Comparison of ENCODE assay signal across 8 cellular contexts in the genomic region with DNA sequence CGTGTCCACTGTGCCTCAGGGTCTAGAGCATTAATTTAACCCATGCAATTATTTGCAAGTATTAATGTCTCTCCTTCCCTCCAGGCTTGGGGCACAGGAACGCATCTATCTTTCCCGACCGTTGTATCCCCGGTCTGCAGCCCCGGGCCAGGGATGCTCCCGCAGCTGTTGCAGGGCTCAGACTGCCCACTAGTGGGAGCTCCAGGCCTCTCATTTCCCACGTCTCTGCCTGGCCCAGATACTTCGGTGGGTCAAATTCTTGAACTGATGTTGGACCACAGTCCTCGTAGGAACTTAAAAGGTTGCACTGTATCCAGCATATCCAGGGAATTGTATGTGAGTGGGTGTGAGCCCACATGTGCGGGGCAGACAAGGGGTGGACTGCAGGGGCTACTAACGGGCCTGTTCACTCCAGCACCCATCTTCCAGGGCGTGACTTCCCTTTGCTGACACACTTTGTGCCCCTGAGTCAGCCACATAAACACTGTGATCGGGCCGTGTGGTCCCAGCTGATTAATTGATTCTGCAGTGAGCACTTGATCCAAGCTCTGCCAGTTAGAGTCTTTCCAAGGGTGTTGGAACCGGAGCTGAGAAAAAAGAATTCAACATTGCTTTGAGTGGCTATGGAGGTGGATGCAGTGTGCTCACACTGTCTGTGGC.
DNase-seq lines count a peak whose midpoint lies in the region; ATAC-seq and TF ChIP-seq lines count a peak whose summit lies in the region.

No MANE protein-coding gene starts in this region.

- H3K9me3 ChIP-seq in mammary epithelial cell (replicated peaks; ENCODE audit: insufficient read depth, low read length) (peaks cover 25% of the 10 kb centered on the region), Peyer's patch (no peaks in the 10 kb centered on the region), right lobe of liver (no peaks in the 10 kb centered on the region), transverse colon (no peaks in the 10 kb centered on the region), uterus (no peaks in the 10 kb centered on the region)

- dilution Hi-C loops in mammary epithelial cell (cut with HindIII; ENCODE audit: low sequenced_read_pairs) = no loop called here

- no peak overlapping the region for H3K4me3 ChIP-seq in mammary epithelial cell (replicated peaks in 1 of 3; ENCODE audit: insufficient read depth in 1 of 3, low read depth in 2 of 3, low read length in 3 of 3)
- no peak overlapping the region for H3K4me3 ChIP-seq in Peyer's patch
- no peak overlapping the region for H3K4me3 ChIP-seq in right lobe of liver
- no peak overlapping the region for H3K4me3 ChIP-seq in transverse colon
- no peak overlapping the region for H3K4me3 ChIP-seq in uterus

- H3K27ac Mint-ChIP-seq in MCF 10A (ENCODE audit: low read depth, unreplicated experiment) = no peak overlapping the region
- H3K27ac Mint-ChIP-seq in activated naive CD4-positive, alpha-beta T cell treated with anti-CD3 and anti-CD28 coated beads, Interleukin-2, amount 10 ng/mL, durations not matched to agents 7 days and 5 days = no peak overlapping the region

- H3K4me1 ChIP-seq in mammary epithelial cell (ENCODE audit: insufficient read depth, low read length) = no peaks in the 10 kb centered on the region
- H3K4me1 ChIP-seq in Peyer's patch = peaks cover 0 to 12% (median 0%) of the 10 kb centered on the region in 4 donors
- no peaks in the 10 kb centered on the region for H3K4me1 ChIP-seq in right lobe of liver
- no peaks in the 10 kb centered on the region for H3K4me1 ChIP-seq in transverse colon
- no peaks in the 10 kb centered on the region for H3K4me1 ChIP-seq in uterus

- CTCF ChIA-PET in MCF 10A (lab: Yijun Ruan, JAX) (interaction anchor here (0.6 to 1.2 kb wide), 6 partner anchors 206 to 1979 kb away, joined by 3 to 4 read pairs (median 3); no protein-coding TSS in a partner anchor), mammary epithelial cell (lab: Charles Lee; ENCODE audit: low non-redundant PET) (no interaction called here)
- CTCF ChIA-PET in activated naive CD4-positive, alpha-beta T cell treated with anti-CD3 and anti-CD28 coated beads, Interleukin-2, amount 10 ng/mL, durations not matched to agents 7 days and 5 days (lab: Charles Lee) = interaction anchor here (0.7 to 1.4 kb wide), 7 partner anchors 12 to 1279 kb away, joined by 3 to 8 read pairs (median 3); no protein-coding TSS in a partner anchor

- H3K36me3 Mint-ChIP-seq in MCF 10A (ENCODE audit: insufficient read depth, unreplicated experiment) = no peaks in the 10 kb centered on the region
- no peaks in the 10 kb centered on the region for H3K36me3 Mint-ChIP-seq in activated naive CD4-positive, alpha-beta T cell treated with anti-CD3 and anti-CD28 coated beads, Interleukin-2, amount 10 ng/mL, durations not matched to agents 7 days and 5 days

- no peak overlapping the region for H3K9ac ChIP-seq in mammary epithelial cell (ENCODE audit: insufficient read depth, low read length)

- H3K36me3 ChIP-seq in mammary epithelial cell (ENCODE audit: insufficient read depth, low read length) = no peaks in the 10 kb centered on the region
- H3K36me3 ChIP-seq in Peyer's patch = no peaks in the 10 kb centered on the region
- no peaks in the 10 kb centered on the region for H3K36me3 ChIP-seq in right lobe of liver
- H3K36me3 ChIP-seq in transverse colon = no peaks in the 10 kb centered on the region
- H3K36me3 ChIP-seq in uterus = no peaks in the 10 kb centered on the region

- DNase-seq in MCF 10A (ENCODE audit: unreplicated experiment) = peak; percentile 32
- no peak for DNase-seq in mammary epithelial cell
- DNase-seq in Peyer's patch = peak in 2 of 3 donors; percentile 22 to 70
- peak; percentile 64 for DNase-seq in activated naive CD4-positive, alpha-beta T cell treated with anti-CD3 and anti-CD28 coated beads, Interleukin-2, amount 10 ng/mL, durations not matched to agents 7 days and 5 days
- no peak for DNase-seq in right lobe of liver
- DNase-seq in transverse colon = peak; percentile 28
- DNase-seq in uterus = no peak
- DNase-seq in GF-D8 (lab: John Stamatoyannopoulos, UW) = no peak

- H3K4me2 ChIP-seq in mammary epithelial cell (ENCODE audit: insufficient read depth, low read depth, low read length) = no peak overlapping the region

- peak in 3 of 4 donors; percentile 40 to 66 (median 53) for ATAC-seq in right lobe of liver

- intact Hi-C loops in MCF 10A (cut with micrococcal nuclease) = loop anchor here (5.0 to 10.0 kb wide), 2 partner anchors 374 to 1281 kb away; no protein-coding TSS in a partner anchor
- intact Hi-C loops in mammary epithelial cell (cut with micrococcal nuclease) = no loop called here
- intact Hi-C loops in right lobe of liver (cut with DNase I) = no loop called here
- intact Hi-C loops in transverse colon (cut with DNase I; ENCODE audit: low total_unique reads) = no loop called here
- intact Hi-C loops in uterus (cut with DNase I; ENCODE audit: low total_unique reads) = no loop called here

- 78% methylated on average over 14 of the region's 16 CpGs for WGBS in mammary epithelial cell (ENCODE audit: low coverage, missing lambda C conversion rate)
- WGBS in right lobe of liver (ENCODE audit: insufficient coverage, low coverage, low lambda C conversion rate, missing lambda C conversion rate) = 68% methylated on average over 7 of the region's 16 CpGs
- 56 to 60% methylated on average over 2 to 16 of the region's 16 CpGs for WGBS in transverse colon (ENCODE audit: low coverage in 1 of 2), 2 donors

- H3K27me3 ChIP-seq in mammary epithelial cell (ENCODE audit: insufficient read depth, low read length) (no peaks in the 10 kb centered on the region), Peyer's patch (no peaks in the 10 kb centered on the region), right lobe of liver (no peaks in the 10 kb centered on the region), transverse colon (peaks cover 5% of the 10 kb centered on the region), uterus (no peaks in the 10 kb centered on the region)

- H4K20me1 ChIP-seq in mammary epithelial cell (ENCODE audit: insufficient read depth, low read length) = no peaks in the 10 kb centered on the region

- POLR2A ChIA-PET in MCF 10A (lab: Yijun Ruan, JAX) = no interaction called here

- no peaks in the 10 kb centered on the region for H3K27me3 Mint-ChIP-seq in MCF 10A (ENCODE audit: insufficient read depth, unreplicated experiment)
- H3K27me3 Mint-ChIP-seq in activated naive CD4-positive, alpha-beta T cell treated with anti-CD3 and anti-CD28 coated beads, Interleukin-2, amount 10 ng/mL, durations not matched to agents 7 days and 5 days = no peaks in the 10 kb centered on the region

- in situ Hi-C loops in mammary epithelial cell (cut with MboI; ENCODE audit: low sequenced_read_pairs in 2 of 2) = no loop called here
- in situ Hi-C loops in transverse colon (cut with MboI; ENCODE audit: low pct_ligation_motif_present in 1 of 4, low pct_unique_long_range_greater_than_20kb in 1 of 4, low sequenced_read_pairs in 3 of 4) = no loop called here

- H3K9me3 Mint-ChIP-seq in MCF 10A (ENCODE audit: unreplicated experiment) = peaks cover 8% of the 10 kb centered on the region
- peaks cover 9% of the 10 kb centered on the region for H3K9me3 Mint-ChIP-seq in activated naive CD4-positive, alpha-beta T cell treated with anti-CD3 and anti-CD28 coated beads, Interleukin-2, amount 10 ng/mL, durations not matched to agents 7 days and 5 days

- TF ChIP-seq POLR2A in Peyer's patch (IDR thresholded peaks at IDR 0.05) = no peak
- no peak for TF ChIP-seq POLR2A in right lobe of liver (IDR thresholded peaks at IDR 0.05)
- TF ChIP-seq POLR2A in transverse colon (IDR thresholded peaks at IDR 0.05) = no peak
- no peak for TF ChIP-seq POLR2A in uterus (IDR thresholded peaks at IDR 0.05)

- H3K27ac ChIP-seq in mammary epithelial cell (ENCODE audit: insufficient read depth, low read depth, low read length) (no peak overlapping the region), Peyer's patch (no peak overlapping the region), right lobe of liver (no peak overlapping the region), transverse colon (no peak overlapping the region), uterus (no peak overlapping the region)

- BruUV-seq in MCF 10A (replicated peaks; lab: Mats Ljungman, UMichigan) (no TSS peak), mammary epithelial cell (replicated peaks; lab: Mats Ljungman, UMichigan) (no TSS peak)

- H3K4me1 Mint-ChIP-seq in MCF 10A (ENCODE audit: insufficient read depth, unreplicated experiment) = peaks cover 5% of the 10 kb centered on the region
- H3K4me1 Mint-ChIP-seq in activated naive CD4-positive, alpha-beta T cell treated with anti-CD3 and anti-CD28 coated beads, Interleukin-2, amount 10 ng/mL, durations not matched to agents 7 days and 5 days = no peaks in the 10 kb centered on the region

- H3K4me3 Mint-ChIP-seq in MCF 10A (ENCODE audit: unreplicated experiment) = no peak overlapping the region
- no peak overlapping the region for H3K4me3 Mint-ChIP-seq in activated naive CD4-positive, alpha-beta T cell treated with anti-CD3 and anti-CD28 coated beads, Interleukin-2, amount 10 ng/mL, durations not matched to agents 7 days and 5 days

- no peak overlapping the region for H2AFZ ChIP-seq in mammary epithelial cell (ENCODE audit: low read depth, low read length)

- peak; percentile 77 for TF ChIP-seq CTCF in MCF 10A (IDR thresholded peaks at IDR 0.05; ENCODE audit: unreplicated experiment)
- TF ChIP-seq CTCF in mammary epithelial cell (conservative IDR thresholded peaks at IDR 0.05 in 1 of 2, IDR thresholded peaks at IDR 0.05 in 1 of 2; ENCODE audit: extremely low read depth in 1 of 2, insufficient read depth in 1 of 2, low read depth in 1 of 2, low read length in 2 of 2) = peak in 1 of 2 donors; percentile 31
- TF ChIP-seq CTCF in Peyer's patch (IDR thresholded peaks at IDR 0.05) = peak in 5 of 6 experiments; percentile 48 to 66 (median 63)
- TF ChIP-seq CTCF in right lobe of liver (IDR thresholded peaks at IDR 0.05) = peak; percentile 31 to 56 (median 46)
- TF ChIP-seq CTCF in transverse colon (IDR thresholded peaks at IDR 0.05) = peak; percentile 58 to 73 (median 62)
- TF ChIP-seq CTCF in uterus (IDR thresholded peaks at IDR 0.05) = peak in 2 of 4 experiments; percentile 10 to 23

- no peaks in the 10 kb centered on the region for H3K79me2 ChIP-seq in mammary epithelial cell (ENCODE audit: insufficient read depth, low read length)

- no peak for TF ChIP-seq EP300 in transverse colon (IDR thresholded peaks at IDR 0.05; ENCODE audit: low read depth)

Comparison
In these comparisons a context has a peak if more than half of its experiments do, and no peak if none do; other contexts are left out.
1. DNase-seq: peak in MCF 10A (single experiment), Peyer's patch (2 of 3), activated naive CD4-positive, alpha-beta T cell treated with anti-CD3 and anti-CD28 coated beads, Interleukin-2, amount 10 ng/mL, durations not matched to agents 7 days and 5 days (single experiment) and transverse colon (single experiment); none in mammary epithelial cell (single experiment), right lobe of liver (0 of 3), uterus (0 of 2) and GF-D8 (single experiment).